17 cellular contexts compared by ENCODE assay signal in the genomic region with DNA sequence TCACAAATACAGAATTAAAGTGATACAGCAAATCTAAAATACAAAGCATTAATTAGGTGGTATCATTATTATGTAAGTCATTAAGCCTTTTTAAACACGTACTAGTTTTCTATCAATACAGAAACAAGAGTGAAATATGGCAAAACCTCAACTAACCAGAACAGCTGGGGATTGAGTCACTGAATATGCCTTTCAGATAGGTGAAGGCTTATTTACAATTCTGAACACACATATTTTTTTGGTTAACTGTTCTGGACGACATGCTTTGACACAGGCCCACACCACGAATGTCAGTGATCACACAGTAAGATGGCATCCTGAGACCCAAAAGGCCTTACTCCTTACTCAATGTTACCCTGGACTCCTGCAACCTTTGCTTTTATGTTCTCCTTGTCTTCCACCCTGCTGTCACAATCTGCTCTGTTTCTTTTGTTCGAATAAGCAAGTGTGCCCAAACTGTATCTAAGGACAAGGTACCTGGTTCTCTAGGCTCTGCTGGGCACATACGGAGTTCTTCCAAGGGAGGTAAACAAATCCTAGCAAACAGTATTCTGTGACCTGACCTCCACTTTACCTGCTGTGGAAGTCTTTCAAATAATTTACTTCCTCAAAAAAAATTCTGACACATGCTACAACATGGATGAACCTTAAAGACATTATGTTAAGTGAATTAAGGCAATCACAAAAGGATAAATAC. TPM values are rescaled to one million over a fixed set of nuclear protein-coding genes. Genes with fewer than 3 reads are reported as not detected.
DNase-seq lines count a peak whose midpoint lies in the region; ATAC-seq, FAIRE-seq and TF ChIP-seq lines count a peak whose summit lies in the region.
"Had no signal": no experiment of that assay in that cellular context is flagged by ENCODE, and none has a peak within 500 bp of the region (broad histone marks: within the 10 kb centered on the region; RNA-seq: fewer than 3 reads in every experiment).

No MANE protein-coding gene starts in this region.

- intact Hi-C loops in CD4-positive, alpha-beta memory T cell (cut with micrococcal nuclease) = no loop called here
- intact Hi-C loops in activated CD4-positive, alpha-beta memory T cell treated with anti-CD3 and anti-CD28 coated beads for 36 hours (cut with micrococcal nuclease) = loop anchor here (2.0 kb wide), 1 partner anchor 16 kb away; no protein-coding TSS in a partner anchor

- H3K36me3 Mint-ChIP-seq in CD4-positive, alpha-beta memory T cell = peaks cover 6 to 12% of the 10 kb centered on the region in 2 donors
- H3K36me3 Mint-ChIP-seq in activated CD4-positive, alpha-beta memory T cell treated with anti-CD3 and anti-CD28 coated beads for 36 hours = no peaks in the 10 kb centered on the region

- peaks cover 76% of the 10 kb centered on the region for H3K4me1 ChIP-seq in A549
- H3K4me1 ChIP-seq in CD4-positive, alpha-beta memory T cell (ENCODE audit: insufficient read depth, low read length) = peaks cover 90% of the 10 kb centered on the region

- no peak for DNase-seq in A549 (ENCODE audit: low read depth in 1 of 2, low spot score in 1 of 2)
- no peak for DNase-seq in CD4-positive, alpha-beta memory T cell
- DNase-seq in activated CD4-positive, alpha-beta memory T cell treated with anti-CD3 and anti-CD28 coated beads for 36 hours = no peak
- DNase-seq in left lobe of liver (ENCODE audit: low spot score) = no peak
- no peak for DNase-seq in kidney glomerular epithelial cell (lab: John Stamatoyannopoulos, UW)
- DNase-seq in SKM-1 treated with dmso at 0.1 percent for 144 hours (lab: John Stamatoyannopoulos, UW; ENCODE audit: unreplicated experiment) = no peak
- no peak for DNase-seq in SHP77 treated with DMSO at 0.1 percent for 48 hours (lab: John Stamatoyannopoulos, UW)
- no peak for DNase-seq in GM12892 (ENCODE audit: insufficient read length)
- DNase-seq: H9, NCI-H1048, NCI-H146, NCI-H2081 treated with DMSO at 0.1 percent for 48 hours, NCI-H2227 treated with DMSO at 0.1 percent for 48 hours, NCI-H524 treated with DMSO at 0.1 percent for 48 hours, PC-9, SK-N-SH had no signal

- H3K4me3 ChIP-seq in A549 = no peak overlapping the region
- no peak overlapping the region for H3K4me3 ChIP-seq in CD4-positive, alpha-beta memory T cell (ENCODE audit: low read length in 2 of 2)
- H3K4me3 ChIP-seq: PC-9 had no signal

- peaks cover 56 to 88% (median 72%) of the 10 kb centered on the region in 4 donors for H3K4me1 Mint-ChIP-seq in CD4-positive, alpha-beta memory T cell
- peaks cover 78% of the 10 kb centered on the region for H3K4me1 Mint-ChIP-seq in activated CD4-positive, alpha-beta memory T cell treated with anti-CD3 and anti-CD28 coated beads for 36 hours (ENCODE audit: low read depth)

- no peak for FAIRE-seq in A549 (lab: Jason Lieb, UNC)
- FAIRE-seq in GM12892 (lab: Jason Lieb, UNC) = no peak

- H3K4me3 Mint-ChIP-seq in CD4-positive, alpha-beta memory T cell = peak overlapping the region in 7 of 8 donors; percentile 18 to 85 (median 51)
- H3K4me3 Mint-ChIP-seq in activated CD4-positive, alpha-beta memory T cell treated with anti-CD3 and anti-CD28 coated beads for 36 hours = no peak overlapping the region
- H3K4me3 Mint-ChIP-seq: H9 had no signal

- no peak for TF ChIP-seq EP300 in A549 (IDR thresholded peaks at IDR 0.05)

- H3K36me3 ChIP-seq in CD4-positive, alpha-beta memory T cell (ENCODE audit: insufficient read depth, low read length) = no peaks in the 10 kb centered on the region

- 54% methylated on average over 5 of the region's 5 CpGs for WGBS in A549 (ENCODE audit: missing lambda C conversion rate)

- H3K9me3 ChIP-seq in A549 = no peaks in the 10 kb centered on the region
- no peaks in the 10 kb centered on the region for H3K9me3 ChIP-seq in CD4-positive, alpha-beta memory T cell (ENCODE audit: control insufficient read depth in 1 of 2, low read length in 2 of 2)
- H3K9me3 ChIP-seq: SK-N-SH had no signal

- H3K27me3 Mint-ChIP-seq in CD4-positive, alpha-beta memory T cell = no peaks in the 10 kb centered on the region
- no peaks in the 10 kb centered on the region for H3K27me3 Mint-ChIP-seq in activated CD4-positive, alpha-beta memory T cell treated with anti-CD3 and anti-CD28 coated beads for 36 hours
- H3K27me3 Mint-ChIP-seq: IgD-negative memory B cell had no signal

- H3K27me3 ChIP-seq in CD4-positive, alpha-beta memory T cell (ENCODE audit: insufficient read depth, low read length) = no peaks in the 10 kb centered on the region

- H3K27ac ChIP-seq in A549 = 0 out of 6 replicates have a peak overlapping the region, but pooled peaks of 1 of the 2 experiments have one; percentile 33
- H3K27ac ChIP-seq in CD4-positive, alpha-beta memory T cell (ENCODE audit: low read depth, low read length) = no peak overlapping the region
- H3K27ac ChIP-seq: PC-9 had no signal

- TF ChIP-seq RAD21 in A549 (conservative IDR thresholded peaks at IDR 0.05 in 1 of 2, IDR thresholded peaks at IDR 0.05 in 1 of 2) = no peak

- CTCF ChIA-PET in A549 (lab: Yijun Ruan, JAX) = no interaction called here
- CTCF ChIA-PET in CD4-positive, alpha-beta memory T cell (lab: Charles Lee; ENCODE audit: partially characterized antibody) = no interaction called here
- CTCF ChIA-PET in activated CD4-positive, alpha-beta memory T cell treated with anti-CD3 and anti-CD28 coated beads for 36 hours (lab: Charles Lee) = no interaction called here

- H3K4me2 ChIP-seq in A549 = peak overlapping the region; percentile 67; the same call in 2 of the 3 replicates
- H3K4me2 ChIP-seq: PC-9, SK-N-SH had no signal

- no peaks in the 10 kb centered on the region for H3K9me3 Mint-ChIP-seq in CD4-positive, alpha-beta memory T cell
- no peaks in the 10 kb centered on the region for H3K9me3 Mint-ChIP-seq in activated CD4-positive, alpha-beta memory T cell treated with anti-CD3 and anti-CD28 coated beads for 36 hours
- H3K9me3 Mint-ChIP-seq: H9, IgD-negative memory B cell had no signal

- POLR2A ChIA-PET in A549 (lab: Yijun Ruan, JAX) = no interaction called here
- POLR2A ChIA-PET in CD4-positive, alpha-beta memory T cell (lab: Charles Lee; ENCODE audit: partially characterized antibody) = interaction anchor here (0.7 to 3.4 kb wide), 2 partner anchors 11 to 55 kb away, joined by 3 to 17 read pairs; no protein-coding TSS in a partner anchor
- POLR2A ChIA-PET in activated CD4-positive, alpha-beta memory T cell treated with anti-CD3 and anti-CD28 coated beads for 36 hours (lab: Charles Lee) = no interaction called here

- no peak for TF ChIP-seq POLR2A in A549 (IDR thresholded peaks at IDR 0.05; ENCODE audit: low read length)
- no peak for TF ChIP-seq POLR2A in GM12892 (IDR thresholded peaks at IDR 0.05; ENCODE audit: low read depth, low read length)

- ATAC-seq in A549 (no peak), left lobe of liver (peak; percentile 17)

- TF ChIP-seq CTCF in A549 (IDR thresholded peaks at IDR 0.05) = no peak

- H3K27ac Mint-ChIP-seq in CD4-positive, alpha-beta memory T cell = peak overlapping the region; percentile 38 to 91 (median 81)
- peak overlapping the region; percentile 71 for H3K27ac Mint-ChIP-seq in activated CD4-positive, alpha-beta memory T cell treated with anti-CD3 and anti-CD28 coated beads for 36 hours
- H3K27ac Mint-ChIP-seq: IgD-negative memory B cell had no signal

TF ChIP-seq in A549, 52 proteins besides CTCF, POLR2A, EP300 and RAD21 (continues in another document):
- no peak for TF ChIP-seq TP53 (CRISPR knock-in tag; IDR thresholded peaks at IDR 0.05)
- TF ChIP-seq, protein P1, sequence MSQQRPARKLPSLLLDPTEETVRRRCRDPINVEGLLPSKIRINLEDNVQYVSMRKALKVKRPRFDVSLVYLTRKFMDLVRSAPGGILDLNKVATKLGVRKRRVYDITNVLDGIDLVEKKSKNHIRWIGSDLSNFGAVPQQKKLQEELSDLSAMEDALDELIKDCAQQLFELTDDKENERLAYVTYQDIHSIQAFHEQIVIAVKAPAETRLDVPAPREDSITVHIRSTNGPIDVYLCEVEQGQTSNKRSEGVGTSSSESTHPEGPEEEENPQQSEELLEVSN (IDR thresholded peaks at IDR 0.05; ENCODE audit: borderline replicate concordance, low read depth) = no peak
- no peak for TF ChIP-seq MAFK (IDR thresholded peaks at IDR 0.05; ENCODE audit: partially characterized antibody)
- no peak for TF ChIP-seq NPAS2 (CRISPR knock-in tag; IDR thresholded peaks at IDR 0.05; ENCODE audit: borderline replicate concordance)
- TF ChIP-seq, protein P2, sequence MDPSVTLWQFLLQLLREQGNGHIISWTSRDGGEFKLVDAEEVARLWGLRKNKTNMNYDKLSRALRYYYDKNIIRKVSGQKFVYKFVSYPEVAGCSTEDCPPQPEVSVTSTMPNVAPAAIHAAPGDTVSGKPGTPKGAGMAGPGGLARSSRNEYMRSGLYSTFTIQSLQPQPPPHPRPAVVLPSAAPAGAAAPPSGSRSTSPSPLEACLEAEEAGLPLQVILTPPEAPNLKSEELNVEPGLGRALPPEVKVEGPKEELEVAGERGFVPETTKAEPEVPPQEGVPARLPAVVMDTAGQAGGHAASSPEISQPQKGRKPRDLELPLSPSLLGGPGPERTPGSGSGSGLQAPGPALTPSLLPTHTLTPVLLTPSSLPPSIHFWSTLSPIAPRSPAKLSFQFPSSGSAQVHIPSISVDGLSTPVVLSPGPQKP (IDR thresholded peaks at IDR 0.05; ENCODE audit: low read depth, low read length) = no peak
- TF ChIP-seq, protein P3, sequence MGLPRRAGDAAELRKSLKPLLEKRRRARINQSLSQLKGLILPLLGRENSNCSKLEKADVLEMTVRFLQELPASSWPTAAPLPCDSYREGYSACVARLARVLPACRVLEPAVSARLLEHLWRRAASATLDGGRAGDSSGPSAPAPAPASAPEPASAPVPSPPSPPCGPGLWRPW (IDR thresholded peaks at IDR 0.05) = no peak
- no peak for TF ChIP-seq ZNF302 (CRISPR knock-in tag; IDR thresholded peaks at IDR 0.05)

RNA-seq across cellular contexts. Expression of a gene that starts 7.0 kb away (rescaled TPM):
- polyA plus RNA-seq in A549 (2011; rRNA removed) (9.6 and 9.9 TPM in 2 replicates), A549 (2017; fragmentation: RNase III; extraction: RNeasy Plus Mini Kit Qiagen cat#74134 plus additional on column Dnase treatment) (7.0 to 7.2 TPM (median 7.1 TPM) in 3 replicates)
- polyA plus RNA-seq in A549 (2012; cell fraction: cytosol; rRNA removed) = 2.9 and 3.7 TPM in 2 replicates
- 3.2 and 4.2 TPM in 2 replicates for polyA plus RNA-seq in A549 (2012; cell fraction: nucleus; rRNA removed)
- 21.4 TPM in 2 replicates for polyA minus RNA-seq in A549 (2011; rRNA and poly(A)+ RNA removed)
- total RNA-seq in CD4-positive, alpha-beta memory T cell = 10 to 100 TPM; 49.3 to 50.8 TPM
- 10 to 100 TPM; 19.8 to 27.8 TPM for polyA plus RNA-seq in CD4-positive, alpha-beta memory T cell
- total RNA-seq in activated CD4-positive, alpha-beta memory T cell treated with anti-CD3 and anti-CD28 coated beads for 36 hours = 10 to 100 TPM; 22.1 to 22.8 TPM
- total RNA-seq in left lobe of liver = 14.0 TPM
- 6.4 TPM for polyA plus RNA-seq in GM12892 (2012; ENCODE audit: missing spikeins)
